In the genomic region with DNA sequence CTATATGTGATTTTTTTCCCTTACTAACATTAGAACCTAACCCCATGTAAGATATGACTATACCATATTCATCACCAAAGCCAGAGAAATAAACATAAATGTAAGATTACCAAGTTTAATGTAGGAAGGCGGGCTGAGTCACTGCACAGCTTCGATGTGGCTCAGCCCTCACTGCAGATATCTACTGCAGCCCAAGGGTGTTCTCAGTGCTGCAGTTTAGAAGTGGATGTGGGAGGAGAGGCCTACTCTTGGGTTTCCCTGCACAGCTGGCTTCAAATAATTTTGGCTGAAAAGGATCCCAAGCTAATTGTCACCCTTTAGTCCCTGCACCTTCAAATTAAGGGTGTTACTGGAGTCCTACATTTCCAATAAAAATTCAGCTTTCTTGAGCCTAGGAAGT, we compare ENCODE assay signal across 8 cellular contexts. TPM values are rescaled to one million over a fixed set of nuclear protein-coding genes. Genes with fewer than 3 reads are reported as not detected.
DNase-seq lines count a peak whose midpoint lies in the region; ATAC-seq and TF ChIP-seq lines count a peak whose summit lies in the region.

No MANE protein-coding gene starts in this region.

- peak overlapping the region; percentile 96 for H3K27ac Mint-ChIP-seq in activated T-helper 2 cell treated with anti-CD3 and anti-CD28 coated beads, Interferon-gamma antibody, Interleukin-2, Interleukin-4, amounts not matched to agents 10 μg/mL and 5 μg/mL and 100 μg/mL, durations not matched to agents 14 hours and 24 hours and 36 hours
- peak overlapping the region; percentile 87 to 96 for H3K27ac Mint-ChIP-seq in natural killer cell treated with Interleukin-12 subunit alpha and Interleukin-12 subunit beta and Interleukin-15 and Interleukin-18, amount 100 ng/mL, for 72 hours

- no peak for TF ChIP-seq CTCF in upper lobe of right lung (IDR thresholded peaks at IDR 0.05)

- ATAC-seq in HG03060 (IDR thresholded peaks at IDR 0.05; ENCODE audit: low read depth, unreplicated experiment) = peak; percentile 20
- peak in 1 of 2 donors; percentile 81 for ATAC-seq in natural killer cell treated with Interleukin-12 subunit alpha and Interleukin-12 subunit beta and Interleukin-15 and Interleukin-18, amount 100 ng/mL, for 72 hours
- ATAC-seq in HG02759 (IDR thresholded peaks at IDR 0.05; ENCODE audit: unreplicated experiment) = no peak
- ATAC-seq in GM19324 (IDR thresholded peaks at IDR 0.05; ENCODE audit: low FRiP score, unreplicated experiment) = no peak
- ATAC-seq in upper lobe of right lung = no peak
- no peak for ATAC-seq in HG02938 (IDR thresholded peaks at IDR 0.05; ENCODE audit: unreplicated experiment)

- H3K9me3 ChIP-seq in upper lobe of right lung = no peaks in the 10 kb centered on the region

- peaks cover 39% of the 10 kb centered on the region for H3K4me1 ChIP-seq in upper lobe of right lung

- H3K4me3 Mint-ChIP-seq in activated T-helper 2 cell treated with anti-CD3 and anti-CD28 coated beads, Interferon-gamma antibody, Interleukin-2, Interleukin-4, amounts not matched to agents 10 μg/mL and 5 μg/mL and 100 μg/mL, durations not matched to agents 14 hours and 24 hours and 36 hours (ENCODE audit: low read depth) = peak overlapping the region; percentile 13
- H3K4me3 Mint-ChIP-seq in natural killer cell treated with Interleukin-12 subunit alpha and Interleukin-12 subunit beta and Interleukin-15 and Interleukin-18, amount 100 ng/mL, for 72 hours = peak overlapping the region; percentile 77

- H3K27me3 Mint-ChIP-seq in activated T-helper 2 cell treated with anti-CD3 and anti-CD28 coated beads, Interferon-gamma antibody, Interleukin-2, Interleukin-4, amounts not matched to agents 10 μg/mL and 5 μg/mL and 100 μg/mL, durations not matched to agents 14 hours and 24 hours and 36 hours (ENCODE audit: low read depth) = no peaks in the 10 kb centered on the region
- no peaks in the 10 kb centered on the region for H3K27me3 Mint-ChIP-seq in natural killer cell treated with Interleukin-12 subunit alpha and Interleukin-12 subunit beta and Interleukin-15 and Interleukin-18, amount 100 ng/mL, for 72 hours

- H3K27me3 ChIP-seq in upper lobe of right lung = no peaks in the 10 kb centered on the region

- H3K4me3 ChIP-seq in upper lobe of right lung = no peak overlapping the region

- H3K36me3 ChIP-seq in upper lobe of right lung = peaks cover 21% of the 10 kb centered on the region

- no peaks in the 10 kb centered on the region for H3K9me3 Mint-ChIP-seq in activated T-helper 2 cell treated with anti-CD3 and anti-CD28 coated beads, Interferon-gamma antibody, Interleukin-2, Interleukin-4, amounts not matched to agents 10 μg/mL and 5 μg/mL and 100 μg/mL, durations not matched to agents 14 hours and 24 hours and 36 hours
- no peaks in the 10 kb centered on the region for H3K9me3 Mint-ChIP-seq in natural killer cell treated with Interleukin-12 subunit alpha and Interleukin-12 subunit beta and Interleukin-15 and Interleukin-18, amount 100 ng/mL, for 72 hours

- peaks cover 58% of the 10 kb centered on the region for H3K4me1 Mint-ChIP-seq in activated T-helper 2 cell treated with anti-CD3 and anti-CD28 coated beads, Interferon-gamma antibody, Interleukin-2, Interleukin-4, amounts not matched to agents 10 μg/mL and 5 μg/mL and 100 μg/mL, durations not matched to agents 14 hours and 24 hours and 36 hours (ENCODE audit: low read depth)
- peaks cover 33 to 57% of the 10 kb centered on the region in 2 donors for H3K4me1 Mint-ChIP-seq in natural killer cell treated with Interleukin-12 subunit alpha and Interleukin-12 subunit beta and Interleukin-15 and Interleukin-18, amount 100 ng/mL, for 72 hours (ENCODE audit: low read depth in 2 of 2)

- peaks cover 53% of the 10 kb centered on the region for H3K36me3 Mint-ChIP-seq in activated T-helper 2 cell treated with anti-CD3 and anti-CD28 coated beads, Interferon-gamma antibody, Interleukin-2, Interleukin-4, amounts not matched to agents 10 μg/mL and 5 μg/mL and 100 μg/mL, durations not matched to agents 14 hours and 24 hours and 36 hours (ENCODE audit: low read depth)
- peaks cover 6% of the 10 kb centered on the region for H3K36me3 Mint-ChIP-seq in natural killer cell treated with Interleukin-12 subunit alpha and Interleukin-12 subunit beta and Interleukin-15 and Interleukin-18, amount 100 ng/mL, for 72 hours

- no peak overlapping the region for H3K27ac ChIP-seq in upper lobe of right lung

- intact Hi-C loops in activated T-helper 2 cell treated with anti-CD3 and anti-CD28 coated beads, Interferon-gamma antibody, Interleukin-2, Interleukin-4, amounts not matched to agents 10 μg/mL and 5 μg/mL and 100 μg/mL, durations not matched to agents 14 hours and 24 hours and 36 hours (cut with micrococcal nuclease) = loop anchor here (1.0 to 5.0 kb wide), 9 partner anchors 10 to 552 kb away; a partner anchor contains a TSS
- intact Hi-C loops in upper lobe of right lung (cut with DNase I) = no loop called here

- DNase-seq in EL (peak; percentile 24), upper lobe of right lung (no peak)
- no peak for DNase-seq in activated T-helper 2 cell treated with anti-CD3 and anti-CD28 coated beads, Interferon-gamma antibody, Interleukin-2, Interleukin-4, amounts not matched to agents 10 μg/mL and 5 μg/mL and 100 μg/mL, durations not matched to agents 14 hours and 24 hours and 36 hours (ENCODE audit: low spot score)
- DNase-seq in natural killer cell treated with Interleukin-12 subunit alpha and Interleukin-12 subunit beta and Interleukin-15 and Interleukin-18, amount 100 ng/mL, for 72 hours (ENCODE audit: low spot score) = no peak

RNA-seq across cellular contexts. Expression of a gene that starts 9.2 kb away (rescaled TPM):
- total RNA-seq in activated T-helper 2 cell treated with anti-CD3 and anti-CD28 coated beads, Interferon-gamma antibody, Interleukin-2, Interleukin-4, amounts not matched to agents 10 μg/mL and 5 μg/mL and 100 μg/mL, durations not matched to agents 14 hours and 24 hours and 36 hours = 178 and 182 TPM in 2 replicates
- total RNA-seq in natural killer cell treated with Interleukin-12 subunit alpha and Interleukin-12 subunit beta and Interleukin-15 and Interleukin-18, amount 100 ng/mL, for 72 hours = 100 to 1,000 TPM in 1 of 2 donors, 10 to 100 TPM in 1; 98.0 to 135 TPM
- 156 TPM for total RNA-seq in upper lobe of right lung

RNA-seq across cellular contexts. Expression of a gene that starts 30.9 kb away (rescaled TPM):
- total RNA-seq in activated T-helper 2 cell treated with anti-CD3 and anti-CD28 coated beads, Interferon-gamma antibody, Interleukin-2, Interleukin-4, amounts not matched to agents 10 μg/mL and 5 μg/mL and 100 μg/mL, durations not matched to agents 14 hours and 24 hours and 36 hours = 22.8 and 23.6 TPM in 2 replicates
- 10 to 100 TPM; 42.4 to 49.5 TPM for total RNA-seq in natural killer cell treated with Interleukin-12 subunit alpha and Interleukin-12 subunit beta and Interleukin-15 and Interleukin-18, amount 100 ng/mL, for 72 hours
- 26.0 TPM for total RNA-seq in upper lobe of right lung
